Comparison of ENCODE assay signal across 1 cellular context in genomic region chr19:12308891-12309290, GRCh38. TPM values are rescaled to one million over a fixed set of nuclear protein-coding genes. Genes with fewer than 3 reads are reported as not detected.
"Had no signal": no experiment of that assay in that cellular context is flagged by ENCODE, and none has a peak within 500 bp of the region (broad histone marks: within the 10 kb centered on the region; RNA-seq: fewer than 3 reads in every experiment).

No MANE protein-coding gene starts in this region.

RNA-seq across cellular contexts. Expression of gene ZNF563, which starts 24.5 kb away (rescaled TPM):
- total RNA-seq: NCI-H460 had no signal

RNA-seq across cellular contexts. Expression of gene ZNF442, which starts 56.6 kb away (rescaled TPM):
- total RNA-seq: NCI-H460 had no signal
